In the genomic region with DNA sequence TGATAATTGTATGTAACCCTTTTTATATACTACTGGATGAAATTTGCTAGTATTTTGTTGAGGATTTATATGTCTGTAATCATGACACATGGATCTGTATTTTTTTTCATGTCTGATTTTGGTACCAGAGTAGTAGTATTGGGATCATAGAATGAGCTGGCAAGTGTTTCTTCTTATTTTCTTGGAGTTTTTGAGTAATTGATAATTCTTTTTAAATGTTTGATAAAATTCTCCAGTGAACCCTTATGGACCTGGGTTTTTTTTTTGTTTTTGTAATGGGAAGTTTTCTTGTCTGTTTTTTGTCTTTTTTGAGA, we compare ENCODE assay signal across 13 cellular contexts. TPM values are rescaled to one million over a fixed set of nuclear protein-coding genes. Genes with fewer than 3 reads are reported as not detected.
DNase-seq lines count a peak whose midpoint lies in the region; ATAC-seq and TF ChIP-seq lines count a peak whose summit lies in the region.
"Had no signal": no experiment of that assay in that cellular context is flagged by ENCODE, and none has a peak within 500 bp of the region (broad histone marks: within the 10 kb centered on the region; RNA-seq: fewer than 3 reads in every experiment).

No MANE protein-coding gene starts in this region.

- peaks cover 31% of the 10 kb centered on the region for H3K79me2 ChIP-seq in MM.1S (ENCODE audit: low read length)

- peak overlapping the region; percentile 48 for H3K4me3 ChIP-seq in MM.1S (ENCODE audit: low read length)
- H3K4me3 ChIP-seq: skin epidermis had no signal

- no peaks in the 10 kb centered on the region for H3K9me3 ChIP-seq in MM.1S (replicated peaks; ENCODE audit: insufficient read depth, low read length)

- peak overlapping the region; percentile 81; the same call in 1 of the 2 replicates for H3K4me2 ChIP-seq in MM.1S (ENCODE audit: low read depth, low read length)

- H3K9ac ChIP-seq in MM.1S (ENCODE audit: low read length) = peak overlapping the region; percentile 35; the same call in 1 of the 2 replicates

- peaks cover 35% of the 10 kb centered on the region for H3K9me3 Mint-ChIP-seq in T-helper 2 cell treated with Interferon-gamma antibody and Interleukin-4, amounts not matched to agents 5 μg/mL and 100 μg/mL, for 36 hours
- H3K9me3 Mint-ChIP-seq in naive B cell = peaks cover 0 to 12% (median 2%) of the 10 kb centered on the region in 7 donors

- no peaks in the 10 kb centered on the region for H3K27me3 Mint-ChIP-seq in T-helper 2 cell treated with Interferon-gamma antibody and Interleukin-4, amounts not matched to agents 5 μg/mL and 100 μg/mL, for 36 hours (ENCODE audit: low read depth)
- no peaks in the 10 kb centered on the region for H3K27me3 Mint-ChIP-seq in naive B cell

- peak overlapping the region; percentile 59; the same call in 1 of the 2 replicates for H3K27ac ChIP-seq in MM.1S (ENCODE audit: low read length)

- peaks cover 16% of the 10 kb centered on the region for H3F3A ChIP-seq in MM.1S (ENCODE audit: insufficient read depth, low read length)

- no peak for TF ChIP-seq CTCF in MM.1S (IDR thresholded peaks at IDR 0.05; ENCODE audit: low read length)

- H3K4me1 Mint-ChIP-seq in T-helper 2 cell treated with Interferon-gamma antibody and Interleukin-4, amounts not matched to agents 5 μg/mL and 100 μg/mL, for 36 hours (ENCODE audit: low read depth) = peaks cover 24% of the 10 kb centered on the region
- peaks cover 18 to 43% (median 39%) of the 10 kb centered on the region in 3 donors for H3K4me1 Mint-ChIP-seq in naive B cell

- H3K4me1 ChIP-seq in MM.1S (ENCODE audit: low read length) = peaks cover 4% of the 10 kb centered on the region

- ATAC-seq in GM21528 (IDR thresholded peaks at IDR 0.05; ENCODE audit: low FRiP score, unreplicated experiment) (peak; percentile 16), naive B cell (ENCODE audit: low read depth in 2 of 2) (no peak), left colon (no peak)

- H2AFZ ChIP-seq in MM.1S (ENCODE audit: low read length) = no peak overlapping the region

- H3K27me3 ChIP-seq in MM.1S (replicated peaks; ENCODE audit: insufficient read depth, low read length) = no peaks in the 10 kb centered on the region

- H3K4me3 Mint-ChIP-seq in T-helper 2 cell treated with Interferon-gamma antibody and Interleukin-4, amounts not matched to agents 5 μg/mL and 100 μg/mL, for 36 hours = peak overlapping the region; percentile 74
- H3K4me3 Mint-ChIP-seq in naive B cell = peak overlapping the region in 4 of 8 donors; percentile 56 to 78 (median 71)

- H4K20me1 ChIP-seq in MM.1S (ENCODE audit: insufficient read depth, low read length) = no peaks in the 10 kb centered on the region

- DNase-seq in T-helper 2 cell treated with Interferon-gamma antibody and Interleukin-4, amounts not matched to agents 5 μg/mL and 100 μg/mL, for 36 hours (ENCODE audit: low spot score) = no peak
- DNase-seq in T-helper 2 cell = no peak
- no peak for DNase-seq in MM.1S
- DNase-seq in naive B cell = no peak
- no peak for DNase-seq in left colon
- DNase-seq in hepatic stellate cell (ENCODE audit: low spot score) = no peak
- DNase-seq in NCI-H345 (lab: John Stamatoyannopoulos, UW) = no peak
- DNase-seq: 8988T; activated effector memory CD4-positive, alpha-beta T cell treated with anti-CD3 and anti-CD28 coated beads, Interleukin-2, amount 50 U/mL, for 16 hours; foreskin fibroblast; NCI-H1930 had no signal

- H3K36me3 ChIP-seq in MM.1S (replicated peaks; ENCODE audit: insufficient read depth, low read length) = peaks cover 13% of the 10 kb centered on the region; the same call in 1 of the 2 replicates

- peak overlapping the region; percentile 89 for H3K27ac Mint-ChIP-seq in T-helper 2 cell treated with Interferon-gamma antibody and Interleukin-4, amounts not matched to agents 5 μg/mL and 100 μg/mL, for 36 hours
- H3K27ac Mint-ChIP-seq in naive B cell = peak overlapping the region; percentile 80 to 98 (median 94)

- H3K9me2 ChIP-seq in MM.1S (replicated peaks; ENCODE audit: insufficient read depth, low read length) = no peaks in the 10 kb centered on the region

- H3K36me3 Mint-ChIP-seq in T-helper 2 cell treated with Interferon-gamma antibody and Interleukin-4, amounts not matched to agents 5 μg/mL and 100 μg/mL, for 36 hours (ENCODE audit: low read depth) = peaks cover 83% of the 10 kb centered on the region
- peaks cover 28 to 33% of the 10 kb centered on the region in 2 donors for H3K36me3 Mint-ChIP-seq in naive B cell

- intact Hi-C loops in left colon (cut with DNase I, micrococcal nuclease) = no loop called here

RNA-seq across cellular contexts. Expression of gene ZNF33A, which starts 28.4 kb away (rescaled TPM):
- 10 to 100 TPM; 17.4 to 31.1 (median 24.9) TPM for polyA plus RNA-seq in naive B cell (ENCODE audit: low read depth in 6 of 6)
- 10 to 100 TPM; 28.2 to 32.9 TPM for total RNA-seq in left colon

RNA-seq across cellular contexts. Expression of gene ZNF37A, which starts 55.2 kb away (rescaled TPM):
- 1 to 10 TPM; 2.3 to 5.0 (median 4.0) TPM for polyA plus RNA-seq in naive B cell (ENCODE audit: low read depth in 6 of 6)
- total RNA-seq in left colon = 1 to 10 TPM; 8.8 TPM
